In the genomic region with DNA sequence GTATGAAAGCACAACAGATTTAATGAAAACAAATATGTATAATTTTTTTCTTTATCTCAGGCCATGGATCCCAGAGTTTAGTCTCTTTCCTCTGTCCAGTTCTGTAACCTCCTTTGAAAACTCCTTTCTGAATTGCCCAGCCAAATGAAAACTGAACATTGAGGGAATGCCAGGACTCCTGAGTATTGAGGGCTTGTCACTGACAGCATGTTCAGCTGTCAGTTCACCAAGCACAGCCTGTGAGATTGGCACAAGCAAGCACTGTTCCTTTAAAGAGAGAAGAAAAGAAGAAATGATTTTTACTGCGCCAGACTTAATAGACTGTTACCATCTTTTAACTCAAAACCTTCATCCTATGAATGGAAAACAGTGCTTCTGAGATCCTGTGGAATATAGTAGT, we compare ENCODE assay signal across 20 cellular contexts. TPM values are rescaled to one million over a fixed set of nuclear protein-coding genes. Genes with fewer than 3 reads are reported as not detected.
A peak's percentile ranks its signal among the peaks of the same experiment; 100 is the strongest.
DNase-seq lines count a peak whose midpoint lies in the region; ATAC-seq and TF ChIP-seq lines count a peak whose summit lies in the region.
"Had no signal": no experiment of that assay in that cellular context is flagged by ENCODE, and none has a peak within 500 bp of the region (broad histone marks: within the 10 kb centered on the region; RNA-seq: fewer than 3 reads in every experiment).

No MANE protein-coding gene starts in this region.

- H3K27me3 ChIP-seq in heart right ventricle: no peaks in the 10 kb centered on the region
- H3K27me3 ChIP-seq in thyroid gland: no peaks in the 10 kb centered on the region
- no peaks in the 10 kb centered on the region for H3K27me3 ChIP-seq in HAP-1 (ENCODE audit: low read depth)
- H3K27me3 ChIP-seq: BLaER1 had no signal

- TF ChIP-seq POLR2A in thyroid gland (IDR thresholded peaks at IDR 0.05): no peak

- intact Hi-C loops in Right ventricle myocardium superior (cut with DNase I): no loop called here
- intact Hi-C loops in cardiac septum (cut with DNase I): no loop called here
- intact Hi-C loops in heart right ventricle (cut with DNase I): loop anchor here in 2 of 10 donors (5.0 to 10.0 kb wide), 2 partner anchors 81 to 309 kb away; a partner anchor contains a TSS
- intact Hi-C loops in thyroid gland (cut with DNase I): no loop called here

- peak overlapping the region in 3 of 10 donors; percentile 1 to 11 (median 11) for H3K4me3 ChIP-seq in heart right ventricle
- no peak overlapping the region for H3K4me3 ChIP-seq in thyroid gland (replicated peaks in 1 of 3)
- no peak overlapping the region for H3K4me3 ChIP-seq in HAP-1
- H3K4me3 ChIP-seq: A549, BLaER1 had no signal

- peaks cover 80% of the 10 kb centered on the region for H3K36me3 Mint-ChIP-seq in activated T-helper 17 cell treated with anti-CD3 and anti-CD28 coated beads, Interleukin-2, amount 50 U/mL, for 72 hours (ENCODE audit: low read depth)

- DNase-seq in Right ventricle myocardium superior (no peak), cardiac septum (ENCODE audit: low spot score) (no peak), heart right ventricle (no peak), myocyte (ENCODE audit: low read depth) (peak; percentile 7), thyroid gland (peak; percentile 28 to 32), HAP-1 (ENCODE audit: low spot score in 2 of 2) (no peak)
- DNase-seq: Calu3; CD8-positive, alpha-beta T cell; NCI-H1417; NCI-H187; NCI-H2107; NCI-H510A treated with DMSO at 0.1 percent for 48 hours; NCI-H774; SHP77 had no signal

- no peak overlapping the region for H3K4me3 Mint-ChIP-seq in activated T-helper 17 cell treated with anti-CD3 and anti-CD28 coated beads, Interleukin-2, amount 50 U/mL, for 72 hours
- H3K4me3 Mint-ChIP-seq: CD8-positive, alpha-beta T cell had no signal

- no peaks in the 10 kb centered on the region for H3K27me3 Mint-ChIP-seq in activated T-helper 17 cell treated with anti-CD3 and anti-CD28 coated beads, Interleukin-2, amount 50 U/mL, for 72 hours

- H3K27ac ChIP-seq in heart right ventricle (peak overlapping the region in 7 of 10 donors; percentile 9 to 64 (median 51)), thyroid gland (peak overlapping the region in 1 of 3 donors; percentile 66)
- H3K27ac ChIP-seq: A549, BLaER1, HL-60, KMS-11 had no signal

- 60 to 66% methylated on average over 1 of the region's 1 CpG for WGBS in heart right ventricle, 2 donors
- 68 to 91% methylated on average over 1 of the region's 1 CpG for WGBS in thyroid gland, 2 donors

- H3K36me3 ChIP-seq in heart right ventricle (peaks cover 0 to 95% (median 22%) of the 10 kb centered on the region in 9 donors), thyroid gland (peaks cover 0 to 5% of the 10 kb centered on the region in 2 donors), HAP-1 (replicated peaks) (peaks cover 33% of the 10 kb centered on the region)

- H3K9me3 Mint-ChIP-seq in activated T-helper 17 cell treated with anti-CD3 and anti-CD28 coated beads, Interleukin-2, amount 50 U/mL, for 72 hours: no peaks in the 10 kb centered on the region
- H3K9me3 Mint-ChIP-seq: CD8-positive, alpha-beta T cell had no signal

- TF ChIP-seq CTCF in heart right ventricle (IDR thresholded peaks at IDR 0.05) (no peak), thyroid gland (IDR thresholded peaks at IDR 0.05) (no peak)

- ATAC-seq in Right ventricle myocardium superior (ENCODE audit: poor library complexity) (peak; percentile 91), heart right ventricle (peak; percentile 43 to 93 (median 84)), HG03097 (IDR thresholded peaks at IDR 0.05; ENCODE audit: low FRiP score, unreplicated experiment) (no peak)
- ATAC-seq in activated T-helper 17 cell treated with anti-CD3 and anti-CD28 coated beads, Interleukin-2, amount 50 U/mL, for 72 hours (replicated peaks): no peak
- ATAC-seq: A549; CD8-positive, alpha-beta T cell had no signal

- H3K4me1 ChIP-seq in heart right ventricle (peaks cover 0 to 48% (median 22%) of the 10 kb centered on the region in 9 donors), thyroid gland (peaks cover 10 to 13% of the 10 kb centered on the region in 2 donors), HAP-1 (no peaks in the 10 kb centered on the region)
- H3K4me1 ChIP-seq: BLaER1 had no signal

- no peaks in the 10 kb centered on the region for H3K4me1 Mint-ChIP-seq in activated T-helper 17 cell treated with anti-CD3 and anti-CD28 coated beads, Interleukin-2, amount 50 U/mL, for 72 hours

- H3K9me3 ChIP-seq in heart right ventricle (no peaks in the 10 kb centered on the region), thyroid gland (no peaks in the 10 kb centered on the region), HAP-1 (no peaks in the 10 kb centered on the region)
- H3K9me3 ChIP-seq: A549, BLaER1 had no signal

- in situ Hi-C loops in HAP-1 (cut with MboI; ENCODE audit: low sequenced_read_pairs): no loop called here

- H3K27ac Mint-ChIP-seq in activated T-helper 17 cell treated with anti-CD3 and anti-CD28 coated beads, Interleukin-2, amount 50 U/mL, for 72 hours: no peak overlapping the region

RNA-seq across cellular contexts. Expression of a gene that starts 27.3 kb away (rescaled TPM):
- total RNA-seq in Right ventricle myocardium superior: 108 TPM
- 67.7 TPM for total RNA-seq in cardiac septum
- 100 to 1,000 TPM in 2 of 10 donors, 10 to 100 TPM in 8; 69.7 to 125 (median 86.5) TPM for total RNA-seq in heart right ventricle
- 10 to 100 TPM; 52.0 to 63.9 TPM for polyA plus RNA-seq in heart right ventricle
- total RNA-seq in myocyte: 71.2 and 72.0 TPM in 2 replicates
- polyA plus RNA-seq in myocyte (2012): 64.3 TPM
- 10 to 100 TPM; 22.3 to 47.1 (median 36.5) TPM for total RNA-seq in thyroid gland
- total RNA-seq in activated T-helper 17 cell treated with anti-CD3 and anti-CD28 coated beads, Interleukin-2, amount 50 U/mL, for 72 hours: 10 to 100 TPM; 46.9 to 56.4 TPM

Comparison
In these comparisons a context has a peak if more than half of its experiments do, and no peak if none do; other contexts are left out.
1. ATAC-seq: peak in Right ventricle myocardium superior (single experiment) and heart right ventricle (8 of 8); none in activated T-helper 17 cell treated with anti-CD3 and anti-CD28 coated beads, Interleukin-2, amount 50 U/mL, for 72 hours (single experiment) and HG03097 (single experiment).
2. DNase-seq: peak in myocyte (single experiment) and thyroid gland (2 of 2); none in Right ventricle myocardium superior (single experiment), cardiac septum (single experiment), heart right ventricle (0 of 2) and HAP-1 (0 of 2).